15 cellular contexts compared by ENCODE assay signal in genomic region chr22:23850136-23850611, GRCh38. TPM values are rescaled to one million over a fixed set of nuclear protein-coding genes. Genes with fewer than 3 reads are reported as not detected.
DNase-seq lines count a peak whose midpoint lies in the region; ATAC-seq and TF ChIP-seq lines count a peak whose summit lies in the region.
"Had no signal": no experiment of that assay in that cellular context is flagged by ENCODE, and none has a peak within 500 bp of the region (broad histone marks: within the 10 kb centered on the region; RNA-seq: fewer than 3 reads in every experiment).

No MANE protein-coding gene starts in this region.

- H4K20me1 ChIP-seq in smooth muscle cell (ENCODE audit: low read depth), result no peaks in the 10 kb centered on the region

- no peaks in the 10 kb centered on the region for H3K79me2 ChIP-seq in mesendoderm (ENCODE audit: control insufficient read depth, insufficient read depth, low read length)
- no peaks in the 10 kb centered on the region for H3K79me2 ChIP-seq in smooth muscle cell (ENCODE audit: low read depth)

- no peak overlapping the region for H2AK5ac ChIP-seq in mesendoderm (ENCODE audit: low read length)

- no peak overlapping the region for H2AFZ ChIP-seq in smooth muscle cell (ENCODE audit: low read depth)

- H3K27ac Mint-ChIP-seq in CD8-positive, alpha-beta memory T cell, result no peak overlapping the region
- H3K27ac Mint-ChIP-seq: CD14-positive monocyte; naive thymus-derived CD8-positive, alpha-beta T cell had no signal

- no peak overlapping the region for H3K18ac ChIP-seq in mesendoderm (ENCODE audit: low read length)

- peak overlapping the region; percentile 34 for H3K56ac ChIP-seq in mesendoderm (ENCODE audit: low read length)

- H3K4me1 Mint-ChIP-seq in CD8-positive, alpha-beta memory T cell, result peaks cover 0 to 6% (median 0%) of the 10 kb centered on the region in 3 donors

- no peak overlapping the region for H4K5ac ChIP-seq in mesendoderm (ENCODE audit: low read length)

- peak; percentile 63 for ATAC-seq in GM21381 (IDR thresholded peaks at IDR 0.05; ENCODE audit: unreplicated experiment)
- peak; percentile 57 for ATAC-seq in HG03378 (IDR thresholded peaks at IDR 0.05; ENCODE audit: unreplicated experiment)

- no peak overlapping the region for H2BK15ac ChIP-seq in mesendoderm (replicated peaks; ENCODE audit: low read depth)

- no peak overlapping the region for H2BK120ac ChIP-seq in mesendoderm (ENCODE audit: low read depth, low read length)

- H3K9me3 ChIP-seq in CD8-positive, alpha-beta memory T cell (ENCODE audit: low read length), result no peaks in the 10 kb centered on the region
- H3K9me3 ChIP-seq in smooth muscle cell (replicated peaks; ENCODE audit: low read depth), result no peaks in the 10 kb centered on the region
- H3K9me3 ChIP-seq: esophagus squamous epithelium, MG63, SJSA1, vagina had no signal

- H3K4me1 ChIP-seq in mesendoderm (ENCODE audit: control insufficient read depth, low read depth, low read length), result peaks cover 2% of the 10 kb centered on the region
- no peaks in the 10 kb centered on the region for H3K4me1 ChIP-seq in CD8-positive, alpha-beta memory T cell (ENCODE audit: insufficient read depth, low read length)
- peaks cover 25% of the 10 kb centered on the region for H3K4me1 ChIP-seq in smooth muscle cell (ENCODE audit: low read depth)

- no peaks in the 10 kb centered on the region for H3K9me3 Mint-ChIP-seq in CD8-positive, alpha-beta memory T cell
- H3K9me3 Mint-ChIP-seq: naive thymus-derived CD8-positive, alpha-beta T cell had no signal

- H3K27ac ChIP-seq in mesendoderm (ENCODE audit: low read depth, low read length) (no peak overlapping the region), smooth muscle cell (ENCODE audit: low read depth) (no peak overlapping the region)
- no peak overlapping the region for H3K27ac ChIP-seq in CD8-positive, alpha-beta memory T cell (ENCODE audit: low read depth, low read length)
- H3K27ac ChIP-seq: esophagus squamous epithelium, SJSA1, vagina had no signal

- H3K36me3 ChIP-seq in mesendoderm (ENCODE audit: control insufficient read depth, insufficient read depth, low read length) (no peaks in the 10 kb centered on the region), smooth muscle cell (ENCODE audit: low read depth) (no peaks in the 10 kb centered on the region)
- no peaks in the 10 kb centered on the region for H3K36me3 ChIP-seq in CD8-positive, alpha-beta memory T cell (ENCODE audit: insufficient read depth, low read length)
- H3K36me3 ChIP-seq: esophagus squamous epithelium, MG63, SJSA1, vagina had no signal

- no peaks in the 10 kb centered on the region for H3F3A ChIP-seq in smooth muscle cell (ENCODE audit: low read depth)

- H3K4me3 ChIP-seq in GM12865 (ENCODE audit: low read depth, low read length), result no peak overlapping the region
- H3K4me3 ChIP-seq in mesendoderm (ENCODE audit: low read length), result no peak overlapping the region
- H3K4me3 ChIP-seq in CD8-positive, alpha-beta memory T cell (ENCODE audit: low read length), result no peak overlapping the region
- no peak overlapping the region for H3K4me3 ChIP-seq in smooth muscle cell
- H3K4me3 ChIP-seq: MG63, SJSA1, skin epidermis, vagina had no signal

- H3K27me3 ChIP-seq in mesendoderm (ENCODE audit: insufficient read depth, low read length, poor library complexity), result no peaks in the 10 kb centered on the region
- no peaks in the 10 kb centered on the region for H3K27me3 ChIP-seq in CD8-positive, alpha-beta memory T cell (ENCODE audit: insufficient read depth, low read length, poor library complexity, severe bottlenecking)
- no peaks in the 10 kb centered on the region for H3K27me3 ChIP-seq in smooth muscle cell (ENCODE audit: low read depth)
- H3K27me3 ChIP-seq: MG63, SJSA1, vagina had no signal

- H3K9ac ChIP-seq in mesendoderm (ENCODE audit: low read length) (no peak overlapping the region), smooth muscle cell (ENCODE audit: low read depth) (no peak overlapping the region)

- H3K79me1 ChIP-seq in mesendoderm (ENCODE audit: low read length), result no peaks in the 10 kb centered on the region

- POLR2A ChIA-PET in CD8-positive, alpha-beta memory T cell (lab: Charles Lee), result interaction anchor here (0.6 kb wide), 1 partner anchor 44 kb away, joined by 3 read pairs; the partner anchor contains the start of gene MIF

- H3K36me3 Mint-ChIP-seq in CD8-positive, alpha-beta memory T cell, result no peaks in the 10 kb centered on the region
- H3K36me3 Mint-ChIP-seq: CD14-positive monocyte; naive thymus-derived CD8-positive, alpha-beta T cell had no signal

- TF ChIP-seq CTCF in GM12865 (IDR thresholded peaks at IDR 0.05; ENCODE audit: insufficient read depth, low read depth, low read length, missing control alignments) (no peak), smooth muscle cell (IDR thresholded peaks at IDR 0.05; ENCODE audit: borderline replicate concordance, insufficient read depth, poor library complexity, severe bottlenecking) (no peak)

- CTCF ChIA-PET in CD8-positive, alpha-beta memory T cell (lab: Charles Lee), result interaction anchor here (0.6 to 3.5 kb wide), 38 partner anchors 8 to 385 kb away, joined by 3 to 39 read pairs (median 4); partner anchors contain the start of genes C22orf15, DERL3, DRICH1 and SLC2A11

- no peak overlapping the region for H3K4ac ChIP-seq in mesendoderm (ENCODE audit: low read depth, low read length)

- H3K4me2 ChIP-seq in mesendoderm (ENCODE audit: low read length) (no peak overlapping the region), smooth muscle cell (no peak overlapping the region)

- no peak overlapping the region for H4K8ac ChIP-seq in mesendoderm (ENCODE audit: low read depth, low read length)

- H3K27me3 Mint-ChIP-seq in CD8-positive, alpha-beta memory T cell, result no peaks in the 10 kb centered on the region
- H3K27me3 Mint-ChIP-seq: naive thymus-derived CD8-positive, alpha-beta T cell had no signal

- no peak overlapping the region for H3K4me3 Mint-ChIP-seq in CD8-positive, alpha-beta memory T cell

- H2BK5ac ChIP-seq in mesendoderm (ENCODE audit: low read length), result no peak overlapping the region

- no peak overlapping the region for H3K23ac ChIP-seq in mesendoderm (ENCODE audit: low read length)

- peak; percentile 80 for DNase-seq in GM12865 (ENCODE audit: low read depth)
- DNase-seq in mesendoderm, result no peak
- no peak for DNase-seq in CD8-positive, alpha-beta memory T cell
- no peak for DNase-seq in NCI-H2081 (lab: John Stamatoyannopoulos, UW)
- DNase-seq in smooth muscle cell (lab: John Stamatoyannopoulos, UW; ENCODE audit: unreplicated experiment), result no peak
- DNase-seq in stimulated activated CD4-positive, alpha-beta T cell treated with anti-CD3 and anti-CD28 coated beads, Interleukin-12 subunit alpha, Interleukin-12 subunit beta, amount 100 ng/mL, for 4 hours, result no peak
- DNase-seq: esophagus squamous epithelium had no signal

- WGBS in mesendoderm (ENCODE audit: extremely low coverage, insufficient coverage, low lambda C conversion rate), result no CpG with 5 or more reads among the region's 16 CpGs
- 98% methylated on average over 16 of the region's 16 CpGs for WGBS in smooth muscle cell (ENCODE audit: low lambda C conversion rate)

RNA-seq across cellular contexts. Expression of gene SLC2A11, which starts 7.5 kb away (rescaled TPM):
- polyA plus RNA-seq in mesendoderm (2013, experiment 1 of 2), result 7.2 TPM
- 7.5 TPM for polyA plus RNA-seq in mesendoderm (2013, experiment 2 of 2)
- total RNA-seq in CD8-positive, alpha-beta memory T cell, result 1 to 10 TPM; 7.1 to 9.0 TPM
- 5.2 TPM for polyA plus RNA-seq in CD8-positive, alpha-beta memory T cell
- total RNA-seq in smooth muscle cell, result 1.5 and 9.5 TPM in 2 replicates
- 3.5 and 6.3 TPM in 2 replicates for polyA plus RNA-seq in smooth muscle cell

RNA-seq across cellular contexts. Expression of gene DERL3, which starts 11.4 kb away (rescaled TPM):
- 7.4 TPM for polyA plus RNA-seq in mesendoderm (2013, experiment 1 of 2)
- polyA plus RNA-seq in mesendoderm (2013, experiment 2 of 2), result 6.6 TPM
- total RNA-seq in CD8-positive, alpha-beta memory T cell, result 1 to 10 TPM; 5.4 to 5.8 TPM
- polyA plus RNA-seq in CD8-positive, alpha-beta memory T cell, result 0.28 TPM
- 0.40 and 0.63 TPM in 2 replicates for total RNA-seq in smooth muscle cell
- polyA plus RNA-seq in smooth muscle cell, result 2.0 and 4.2 TPM in 2 replicates
- total RNA-seq: SJSA1 had no signal
- polyA plus RNA-seq: naive thymus-derived CD8-positive, alpha-beta T cell had no signal

RNA-seq across cellular contexts. Expression of gene MIF, which starts 44.0 kb away (rescaled TPM):
- polyA plus RNA-seq in mesendoderm (2013, experiment 1 of 2), result 1,526 TPM
- 1,516 TPM for polyA plus RNA-seq in mesendoderm (2013, experiment 2 of 2)
- total RNA-seq in CD8-positive, alpha-beta memory T cell, result 100 to 1,000 TPM; 804 to 830 TPM
- polyA plus RNA-seq in CD8-positive, alpha-beta memory T cell, result 1,220 TPM
- 412 and 445 TPM in 2 replicates for total RNA-seq in smooth muscle cell
- polyA plus RNA-seq in smooth muscle cell, result 2,922 and 3,116 TPM in 2 replicates
